19 cellular contexts compared by ENCODE assay signal in the genomic region with DNA sequence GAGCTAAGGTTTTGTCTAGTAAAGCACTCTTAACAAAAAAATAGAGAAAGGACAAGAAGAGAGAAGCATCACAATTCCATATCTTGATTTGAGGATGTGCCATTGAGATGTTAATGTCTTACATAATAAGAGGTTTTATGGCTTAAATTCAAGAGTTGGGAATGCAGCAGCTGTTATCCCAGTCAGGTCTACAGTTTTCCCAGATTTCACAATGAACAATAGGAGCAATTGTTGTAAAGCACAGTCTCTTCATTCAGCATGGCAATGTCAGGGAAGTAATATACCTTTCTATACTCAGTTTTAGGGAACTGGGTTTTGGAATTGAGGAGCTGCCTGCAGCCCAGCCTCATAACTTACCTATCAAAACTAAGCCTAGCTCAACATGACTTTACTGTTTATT.
"Had no signal": no experiment of that assay in that cellular context is flagged by ENCODE, and none has a peak within 500 bp of the region (broad histone marks: within the 10 kb centered on the region; RNA-seq: fewer than 3 reads in every experiment).

No MANE protein-coding gene starts in this region.

- H3K27me3 ChIP-seq: body of pancreas, esophagus squamous epithelium had no signal

- H3K9me3 ChIP-seq: body of pancreas, esophagus squamous epithelium had no signal

- H3K36me3 Mint-ChIP-seq: type B pancreatic cell had no signal

- H3K27ac ChIP-seq: body of pancreas, coronary artery, esophagus squamous epithelium, parathyroid adenoma had no signal

- H3K79me2 ChIP-seq: parathyroid adenoma had no signal

- H3K9me3 Mint-ChIP-seq: activated B cell treated with CpG ODN at 0.5 μM for 24 hours had no signal

- DNase-seq: activated B cell treated with CpG ODN at 0.5 μM for 24 hours; activated CD4-positive, alpha-beta T cell treated with anti-CD3 and anti-CD28 coated beads, Interleukin-2, amount 10 ng/mL, durations not matched to agents 24 days and 14 days; activated gamma-delta T cell treated with Interleukin-2 at 50 U/mL for 16 hours; amniotic stem cell; body of pancreas; central memory CD4-positive, alpha-beta T cell; esophagus squamous epithelium; foreskin fibroblast; hippocampal formation; left ventricle myocardium superior; stimulated activated CD4-positive, alpha-beta T cell treated with anti-CD3 and anti-CD28 coated beads, Interleukin-15, amount 100 ng/mL, for 24 hours; stimulated activated CD4-positive, alpha-beta T cell treated with anti-CD3 and anti-CD28 coated beads, Interleukin-4, amount 100 ng/mL, for 24 hours; stimulated activated naive CD4-positive, alpha-beta T cell treated with Interleukin-2 at 50 U/mL for 16 hours; T-helper 2 cell had no signal

- H3K4me3 ChIP-seq: body of pancreas, coronary artery, esophagus squamous epithelium, skin epidermis had no signal

- H3K4me1 Mint-ChIP-seq: activated B cell treated with CpG ODN at 0.5 μM for 24 hours; activated CD4-positive, alpha-beta T cell treated with anti-CD3 and anti-CD28 coated beads, Interleukin-2, amount 10 ng/mL, durations not matched to agents 24 days and 14 days had no signal

- ATAC-seq: body of pancreas, left ventricle myocardium superior had no signal

- H3K9ac ChIP-seq: parathyroid adenoma had no signal

- H2AFZ ChIP-seq: parathyroid adenoma had no signal

- H3K36me3 ChIP-seq: esophagus squamous epithelium had no signal

- H3K27me3 Mint-ChIP-seq: activated B cell treated with CpG ODN at 0.5 μM for 24 hours; activated naive CD8-positive, alpha-beta T cell had no signal

- H3K4me1 ChIP-seq: body of pancreas, parathyroid adenoma had no signal

- H3K4me3 Mint-ChIP-seq: activated B cell treated with CpG ODN at 0.5 μM for 24 hours; activated CD4-positive, alpha-beta T cell treated with anti-CD3 and anti-CD28 coated beads, Interleukin-2, amount 10 ng/mL, durations not matched to agents 24 days and 14 days; activated naive CD8-positive, alpha-beta T cell; type B pancreatic cell had no signal

- H3K27ac Mint-ChIP-seq: activated B cell treated with CpG ODN at 0.5 μM for 24 hours; activated CD4-positive, alpha-beta T cell treated with anti-CD3 and anti-CD28 coated beads, Interleukin-2, amount 10 ng/mL, durations not matched to agents 24 days and 14 days; activated naive CD8-positive, alpha-beta T cell; type B pancreatic cell had no signal
